19 cellular contexts compared by ENCODE assay signal in the genomic region with DNA sequence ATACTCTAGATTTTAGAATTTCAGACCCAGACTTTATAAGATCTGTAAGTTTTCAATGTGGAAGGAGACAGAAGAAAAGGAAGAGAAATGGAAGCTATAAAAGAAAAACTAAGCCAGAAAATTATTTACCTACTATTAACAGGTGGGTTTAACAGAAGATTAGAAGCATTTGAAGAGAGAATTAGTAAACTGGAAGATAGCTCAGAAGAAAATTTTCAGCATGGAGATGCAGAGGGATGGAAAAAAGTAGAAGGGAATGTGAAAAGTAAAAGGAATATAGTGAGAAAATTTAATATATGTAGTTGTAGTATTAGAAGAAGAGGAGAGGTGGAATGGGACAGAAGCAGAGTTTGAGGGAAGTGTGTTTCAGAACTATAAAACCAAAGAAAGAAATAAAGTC. TPM values are rescaled to one million over a fixed set of nuclear protein-coding genes. Genes with fewer than 3 reads are reported as not detected.
DNase-seq lines count a peak whose midpoint lies in the region; ATAC-seq, FAIRE-seq and TF ChIP-seq lines count a peak whose summit lies in the region.
"Had no signal": no experiment of that assay in that cellular context is flagged by ENCODE, and none has a peak within 500 bp of the region (broad histone marks: within the 10 kb centered on the region; RNA-seq: fewer than 3 reads in every experiment).

No MANE protein-coding gene starts in this region.

- TF ChIP-seq CTCF in SK-N-SH (IDR thresholded peaks at IDR 0.05) (no peak), A549 (IDR thresholded peaks at IDR 0.05) (no peak), K562 (IDR thresholded peaks at IDR 0.05 in 2 of 3, conservative IDR thresholded peaks at IDR 0.05 in 1 of 3; ENCODE audit: insufficient read depth in 2 of 3, low read depth in 1 of 3, low read length in 3 of 3) (no peak), progenitor cell of endocrine pancreas (IDR thresholded peaks at IDR 0.05; ENCODE audit: unreplicated experiment) (no peak)
- no peak for TF ChIP-seq CTCF in CD8-positive, alpha-beta T cell (IDR thresholded peaks at IDR 0.05)

- H3K27ac Mint-ChIP-seq in progenitor cell of endocrine pancreas = peak overlapping the region; percentile 63
- no peak overlapping the region for H3K27ac Mint-ChIP-seq in CD8-positive, alpha-beta T cell
- H3K27ac Mint-ChIP-seq: CD4-positive, alpha-beta memory T cell had no signal

- H3K27ac ChIP-seq in SK-N-SH (ENCODE audit: low read depth in 2 of 2, low read length in 1 of 2) (no peak overlapping the region), A549 (no peak overlapping the region), K562 (ENCODE audit: extremely low read depth, low read depth, low read length) (no peak overlapping the region)
- H3K27ac ChIP-seq in CD8-positive, alpha-beta T cell (ENCODE audit: low read depth, low read length) = no peak overlapping the region
- H3K27ac ChIP-seq: 22Rv1, BLaER1 had no signal

- H3K9ac ChIP-seq in SK-N-SH (no peak overlapping the region), K562 (ENCODE audit: insufficient read depth in 1 of 2, low read depth in 2 of 2, low read length in 2 of 2) (no peak overlapping the region)
- H3K9ac ChIP-seq: BLaER1 had no signal

- TF ChIP-seq POLR2A in A549 (IDR thresholded peaks at IDR 0.05; ENCODE audit: low read length) (no peak), K562 (conservative IDR thresholded peaks at IDR 0.05) (no peak)

- no peaks in the 10 kb centered on the region for H3K9me2 ChIP-seq in SK-N-SH

- H3K9me1 ChIP-seq in K562 (ENCODE audit: control insufficient read depth, insufficient read depth, low read length) = no peaks in the 10 kb centered on the region

- H3K4me2 ChIP-seq in SK-N-SH (no peak overlapping the region), A549 (no peak overlapping the region), K562 (ENCODE audit: insufficient read depth, low read length) (no peak overlapping the region)
- H3K4me2 ChIP-seq: BLaER1 had no signal

- no peak for TF ChIP-seq EP300 in SK-N-SH (IDR thresholded peaks at IDR 0.05; ENCODE audit: borderline replicate concordance in 1 of 2, low read depth in 1 of 2, low read length in 1 of 2)
- no peak for TF ChIP-seq EP300 in A549 (IDR thresholded peaks at IDR 0.05)
- no peak for TF ChIP-seq EP300 in K562 (IDR thresholded peaks at IDR 0.05; ENCODE audit: low read length)

- ATAC-seq in SK-N-SH treated with all-trans-retinoic acid at 6 μM for 48 hours = no peak
- no peak for ATAC-seq in A549
- ATAC-seq in K562 = no peak
- ATAC-seq in CD8-positive, alpha-beta T cell = no peak
- no peak for ATAC-seq in HG03432 (IDR thresholded peaks at IDR 0.05; ENCODE audit: unreplicated experiment)
- ATAC-seq: HCT116 had no signal

- H3K36me3 ChIP-seq in SK-N-SH (replicated peaks in 1 of 2; ENCODE audit: control insufficient read depth in 1 of 2, insufficient read depth in 2 of 2, low read length in 1 of 2) (peaks cover 5 to 51% of the 10 kb centered on the region in 2 experiments), K562 (ENCODE audit: control insufficient read depth, insufficient read depth, low read length) (peaks cover 16% of the 10 kb centered on the region)
- H3K36me3 ChIP-seq in CD8-positive, alpha-beta T cell (ENCODE audit: insufficient read depth, low read length) = no peaks in the 10 kb centered on the region

- in situ Hi-C loops in K562 (cut with MboI) = no loop called here

- peaks cover 36% of the 10 kb centered on the region for H3K9me3 Mint-ChIP-seq in progenitor cell of endocrine pancreas (ENCODE audit: low read depth)
- peaks cover 16% of the 10 kb centered on the region for H3K9me3 Mint-ChIP-seq in CD8-positive, alpha-beta T cell

- intact Hi-C loops in K562 (cut with micrococcal nuclease) = no loop called here
- intact Hi-C loops in CD8-positive, alpha-beta T cell (cut with DNase I, micrococcal nuclease) = no loop called here

- no peak overlapping the region for H2AFZ ChIP-seq in SK-N-SH (ENCODE audit: low read depth)
- H2AFZ ChIP-seq in K562 (ENCODE audit: low read depth, low read length) = no peak overlapping the region

- no peak overlapping the region for H3K4me3 Mint-ChIP-seq in progenitor cell of endocrine pancreas (ENCODE audit: low read depth)
- H3K4me3 Mint-ChIP-seq in CD8-positive, alpha-beta T cell = no peak overlapping the region
- H3K4me3 Mint-ChIP-seq: CD14-positive monocyte; CD4-positive, alpha-beta memory T cell had no signal

- DNase-seq in SK-N-SH (no peak), A549 (ENCODE audit: low read depth in 1 of 2, low spot score in 1 of 2) (no peak), K562 (ENCODE audit: extremely low read depth in 1 of 4, low spot score in 3 of 4) (no peak), progenitor cell of endocrine pancreas (ENCODE audit: low spot score, unreplicated experiment) (no peak)
- DNase-seq in CD8-positive, alpha-beta T cell = no peak
- DNase-seq: CD4-positive, alpha-beta memory T cell; DMS 273 treated with DMSO at 0.1 percent for 48 hours; DMS53; DND-41; EL; GOT3; H7 had no signal

- TF ChIP-seq RAD21 in SK-N-SH (IDR thresholded peaks at IDR 0.05; ENCODE audit: low read length) = no peak
- TF ChIP-seq RAD21 in A549 (conservative IDR thresholded peaks at IDR 0.05 in 1 of 2, IDR thresholded peaks at IDR 0.05 in 1 of 2) = no peak
- TF ChIP-seq RAD21 in K562 (CRISPR knock-in tag; conservative IDR thresholded peaks at IDR 0.05 in 1 of 2, IDR thresholded peaks at IDR 0.05 in 1 of 2) = no peak

- H3K4me1 ChIP-seq in SK-N-SH (ENCODE audit: control insufficient read depth in 1 of 2, insufficient read depth in 2 of 2, low read depth in 1 of 2, low read length in 1 of 2) (no peaks in the 10 kb centered on the region; a peak in 2 of 4 replicates), A549 (no peaks in the 10 kb centered on the region), K562 (replicated peaks in 1 of 2; ENCODE audit: control insufficient read depth in 2 of 2, insufficient read depth in 2 of 2, low read length in 2 of 2) (0 out of 5 replicates have a peak, but pooled peaks cover 0 to 6% of the 10 kb centered on the region in 2 experiments)
- H3K4me1 ChIP-seq in CD8-positive, alpha-beta T cell (ENCODE audit: insufficient read depth, low read length) = no peaks in the 10 kb centered on the region
- H3K4me1 ChIP-seq: BLaER1 had no signal

- no TSS peak for BruUV-seq in K562 (replicated peaks; lab: Mats Ljungman, UMichigan)

- H3K27me3 ChIP-seq in SK-N-SH (ENCODE audit: insufficient read depth) = no peaks in the 10 kb centered on the region
- no peaks in the 10 kb centered on the region for H3K27me3 ChIP-seq in K562 (ENCODE audit: control insufficient read depth in 2 of 2, insufficient read depth in 2 of 2, low read length in 2 of 2)
- H3K27me3 ChIP-seq in CD8-positive, alpha-beta T cell (ENCODE audit: insufficient read depth, low read length) = no peaks in the 10 kb centered on the region
- H3K27me3 ChIP-seq: BLaER1 had no signal

- H3K27me3 Mint-ChIP-seq in progenitor cell of endocrine pancreas = no peaks in the 10 kb centered on the region
- no peaks in the 10 kb centered on the region for H3K27me3 Mint-ChIP-seq in CD8-positive, alpha-beta T cell (ENCODE audit: low read depth)
- H3K27me3 Mint-ChIP-seq: CD4-positive, alpha-beta memory T cell had no signal

- peaks cover 20% of the 10 kb centered on the region for H3K9me3 ChIP-seq in SK-N-SH
- H3K9me3 ChIP-seq in A549 = peaks cover 16% of the 10 kb centered on the region; the same call in 2 of the 3 replicates
- peaks cover 11% of the 10 kb centered on the region for H3K9me3 ChIP-seq in K562 (replicated peaks; ENCODE audit: control insufficient read depth, insufficient read depth, low read depth, low read length)
- no peaks in the 10 kb centered on the region for H3K9me3 ChIP-seq in CD8-positive, alpha-beta T cell (ENCODE audit: low read length)

- CTCF ChIA-PET in SK-N-SH (lab: Yijun Ruan, JAX) (no interaction called here), A549 (lab: Yijun Ruan, JAX) (no interaction called here), K562 (lab: Yijun Ruan, JAX; ENCODE audit: low intra/inter-chr PET ratio) (no interaction called here)
- CTCF ChIA-PET in CD8-positive, alpha-beta T cell (lab: Charles Lee) = interaction anchor here (1.0 kb wide), 1 partner anchor 9 kb away, joined by 3 read pairs; no protein-coding TSS in a partner anchor

- H3K79me2 ChIP-seq in SK-N-SH (ENCODE audit: insufficient read depth) = peaks cover 100% of the 10 kb centered on the region
- peaks cover 97% of the 10 kb centered on the region for H3K79me2 ChIP-seq in K562 (ENCODE audit: control insufficient read depth, insufficient read depth, low read length)

- peaks cover 49% of the 10 kb centered on the region for H3K36me3 Mint-ChIP-seq in progenitor cell of endocrine pancreas (ENCODE audit: insufficient read depth)
- H3K36me3 Mint-ChIP-seq in CD8-positive, alpha-beta T cell = peaks cover 30% of the 10 kb centered on the region

- H3K4me3 ChIP-seq in SK-N-SH (ENCODE audit: low read depth in 2 of 2, low read length in 1 of 2) = no peak overlapping the region
- no peak overlapping the region for H3K4me3 ChIP-seq in A549
- H3K4me3 ChIP-seq in K562 = no peak overlapping the region
- H3K4me3 ChIP-seq in CD8-positive, alpha-beta T cell (ENCODE audit: low read depth, low read length) = no peak overlapping the region
- H3K4me3 ChIP-seq: BLaER1 had no signal

- POLR2A ChIA-PET in SK-N-SH (lab: Yijun Ruan, JAX) = no interaction called here
- POLR2A ChIA-PET in A549 (lab: Yijun Ruan, JAX) = no interaction called here
- POLR2A ChIA-PET in K562 (lab: Yijun Ruan, JAX) = interaction anchor here (1.0 kb wide), 1 partner anchor 14 kb away, joined by 3 read pairs; no protein-coding TSS in a partner anchor
- POLR2A ChIA-PET in CD8-positive, alpha-beta T cell (lab: Charles Lee) = no interaction called here

- H4K20me1 ChIP-seq in SK-N-SH (ENCODE audit: insufficient read depth) (peaks cover 12% of the 10 kb centered on the region; the same call in 1 of the 2 replicates), K562 (replicated peaks; ENCODE audit: control insufficient read depth, insufficient read depth, low read length) (no peaks in the 10 kb centered on the region)

- FAIRE-seq in A549 (lab: Jason Lieb, UNC) = no peak
- no peak for FAIRE-seq in K562 (lab: Jason Lieb, UNC)

- peaks cover 3% of the 10 kb centered on the region for H3F3A ChIP-seq in SK-N-SH (replicated peaks; ENCODE audit: insufficient read depth)

- H3K4me1 Mint-ChIP-seq in progenitor cell of endocrine pancreas (ENCODE audit: low read depth) = peaks cover 1% of the 10 kb centered on the region
- peaks cover 22% of the 10 kb centered on the region for H3K4me1 Mint-ChIP-seq in CD8-positive, alpha-beta T cell (ENCODE audit: low read depth)

RNA-seq across cellular contexts. Expression of gene QKI, which starts 56.1 kb away (rescaled TPM):
- polyA plus RNA-seq in SK-N-SH (2012; rRNA removed) (51.1 and 67.2 TPM in 2 replicates), A549 (2011; rRNA removed) (90.5 and 98.2 TPM in 2 replicates), A549 (2017; fragmentation: RNase III; extraction: RNeasy Plus Mini Kit Qiagen cat#74134 plus additional on column Dnase treatment) (69.5 to 74.5 TPM (median 71.9 TPM) in 3 replicates), K562 (2011; rRNA removed) (127 and 141 TPM in 2 replicates), K562 (2014; fragmentation: Illumina TruSeq; extraction: Trizol) (170 and 215 TPM in 2 replicates), K562 (2014; fragmentation: Nextera tagmentation; extraction: Ambion mirVana) (10 to 100 TPM; 20.4 to 61.0 TPM), K562 (2014; rRNA removed) (91.1 and 92.9 TPM in 2 replicates)
- 51.1 and 60.4 TPM in 2 replicates for polyA plus RNA-seq in SK-N-SH (2012; cell fraction: cytosol; rRNA removed)
- polyA plus RNA-seq in SK-N-SH (2012; cell fraction: nucleus; rRNA removed) = 38.2 and 48.8 TPM in 2 replicates
- polyA plus RNA-seq in A549 (2012; cell fraction: cytosol; rRNA removed) = 61.4 and 77.8 TPM in 2 replicates
- polyA plus RNA-seq in A549 (2012; cell fraction: nucleus; rRNA removed) = 50.1 and 51.2 TPM in 2 replicates
- 184 and 220 TPM in 2 replicates for polyA minus RNA-seq in A549 (2011; rRNA and poly(A)+ RNA removed)
- total RNA-seq in K562 (2011; cell fraction: chromatin; rRNA removed; ENCODE audit: low replicate concordance) = 91.7 and 174 TPM in 2 replicates
- total RNA-seq in K562 (2011; cell fraction: nucleolus; rRNA removed) = 37.5 and 45.5 TPM in 2 replicates
- total RNA-seq in K562 (2011; cell fraction: nucleoplasm; rRNA removed) = 95.0 and 184 TPM in 2 replicates
- total RNA-seq in K562 (2014; rRNA removed) (107 and 114 TPM in 2 replicates), K562 (2014; rRNA removed; fragmentation: Illumina TruSeq; extraction: Trizol) (123 and 145 TPM in 2 replicates), K562 (2015; rRNA removed; fragmentation: Illumina TruSeq; extraction: Trizol) (118 and 128 TPM in 2 replicates), K562 (2021) (129 and 142 TPM in 2 replicates), progenitor cell of endocrine pancreas (88.4 and 97.3 TPM in 2 replicates)
- polyA plus RNA-seq in K562 (2011; cell fraction: cytosol; rRNA removed) = 173 and 191 TPM in 2 replicates
- 121 and 146 TPM in 2 replicates for polyA plus RNA-seq in K562 (2011; cell fraction: nucleus; rRNA removed)
- 66.4 and 69.4 TPM in 2 replicates for polyA plus RNA-seq in K562 (2012)
- 390 and 459 TPM in 2 replicates for polyA minus RNA-seq in K562 (2011; rRNA and poly(A)+ RNA removed)
- polyA minus RNA-seq in K562 (2011; cell fraction: cytosol; rRNA and poly(A)+ RNA removed) = 157 and 234 TPM in 2 replicates
- 111 and 169 TPM in 2 replicates for polyA minus RNA-seq in K562 (2011; cell fraction: nucleus; rRNA and poly(A)+ RNA removed)
- 10 to 100 TPM; 67.4 to 70.9 TPM for total RNA-seq in CD8-positive, alpha-beta T cell
- total RNA-seq: HT-29 had no signal
